ENCODE assay signal across 14 cellular contexts in genomic region chr3:114974387-114974786, GRCh38.
DNase-seq lines count a peak whose midpoint lies in the region; ATAC-seq and TF ChIP-seq lines count a peak whose summit lies in the region.
"Had no signal": no experiment of that assay in that cellular context is flagged by ENCODE, and none has a peak within 500 bp of the region (broad histone marks: within the 10 kb centered on the region; RNA-seq: fewer than 3 reads in every experiment).

No MANE protein-coding gene starts in this region.

- H3K36me3 ChIP-seq in mucosa of descending colon (ENCODE audit: low read depth), result no peaks in the 10 kb centered on the region
- H3K36me3 ChIP-seq: Peyer's patch, thyroid gland had no signal

- CTCF ChIA-PET in activated CD4-positive, alpha-beta T cell treated with anti-CD3 and anti-CD28 coated beads for 36 hours (lab: Charles Lee), result no interaction called here

- peaks cover 3% of the 10 kb centered on the region for H3K4me1 Mint-ChIP-seq in activated CD4-positive, alpha-beta T cell treated with anti-CD3 and anti-CD28 coated beads for 36 hours
- H3K4me1 Mint-ChIP-seq in activated T-helper 17 cell treated with anti-CD3 and anti-CD28 coated beads, Interleukin-2, amount 50 U/mL, for 72 hours, result no peaks in the 10 kb centered on the region

- H3K36me3 Mint-ChIP-seq in activated CD4-positive, alpha-beta T cell treated with anti-CD3 and anti-CD28 coated beads for 36 hours (ENCODE audit: low read depth), result peaks cover 7% of the 10 kb centered on the region
- peaks cover 29% of the 10 kb centered on the region for H3K36me3 Mint-ChIP-seq in activated T-helper 17 cell treated with anti-CD3 and anti-CD28 coated beads, Interleukin-2, amount 50 U/mL, for 72 hours (ENCODE audit: low read depth)
- H3K36me3 Mint-ChIP-seq: natural killer cell had no signal

- ATAC-seq in activated CD4-positive, alpha-beta T cell treated with anti-CD3 and anti-CD28 coated beads for 36 hours, result peak; percentile 77
- ATAC-seq in GM21528 (IDR thresholded peaks at IDR 0.05; ENCODE audit: low FRiP score, unreplicated experiment), result peak; percentile 97
- ATAC-seq in HG03060 (IDR thresholded peaks at IDR 0.05; ENCODE audit: low read depth, unreplicated experiment), result peak; percentile 79
- peak; percentile 84 for ATAC-seq in activated T-helper 17 cell treated with anti-CD3 and anti-CD28 coated beads, Interleukin-2, amount 50 U/mL, for 72 hours (replicated peaks)
- no peak for ATAC-seq in mucosa of descending colon
- ATAC-seq: natural killer cell had no signal

- DNase-seq in activated CD4-positive, alpha-beta T cell treated with anti-CD3 and anti-CD28 coated beads for 36 hours, result no peak
- DNase-seq in activated CD4-positive, alpha-beta T cell treated with anti-CD3 and anti-CD28 coated beads for 48 hours, result no peak
- no peak for DNase-seq in SHP77 (lab: John Stamatoyannopoulos, UW)
- DNase-seq in mucosa of descending colon, result no peak
- no peak for DNase-seq in NCI-H526 treated with DMSO at 0.1 percent for 48 hours (lab: John Stamatoyannopoulos, UW)
- DNase-seq: 8988T; aorta; effector CD4-positive, alpha-beta T cell; natural killer cell; Peyer's patch; thyroid gland had no signal

- no peak overlapping the region for H3K4me3 Mint-ChIP-seq in activated CD4-positive, alpha-beta T cell treated with anti-CD3 and anti-CD28 coated beads for 36 hours
- no peak overlapping the region for H3K4me3 Mint-ChIP-seq in activated T-helper 17 cell treated with anti-CD3 and anti-CD28 coated beads, Interleukin-2, amount 50 U/mL, for 72 hours
- H3K4me3 Mint-ChIP-seq: natural killer cell had no signal

- intact Hi-C loops in activated CD4-positive, alpha-beta T cell treated with anti-CD3 and anti-CD28 coated beads for 36 hours (cut with DNase I, micrococcal nuclease), result no loop called here
- intact Hi-C loops in mucosa of descending colon (cut with DNase I, micrococcal nuclease), result no loop called here

- H3K27me3 Mint-ChIP-seq in activated CD4-positive, alpha-beta T cell treated with anti-CD3 and anti-CD28 coated beads for 36 hours, result no peaks in the 10 kb centered on the region
- H3K27me3 Mint-ChIP-seq in activated T-helper 17 cell treated with anti-CD3 and anti-CD28 coated beads, Interleukin-2, amount 50 U/mL, for 72 hours, result no peaks in the 10 kb centered on the region

- H3K9me3 Mint-ChIP-seq in activated CD4-positive, alpha-beta T cell treated with anti-CD3 and anti-CD28 coated beads for 36 hours (ENCODE audit: low read depth), result no peaks in the 10 kb centered on the region
- no peaks in the 10 kb centered on the region for H3K9me3 Mint-ChIP-seq in activated T-helper 17 cell treated with anti-CD3 and anti-CD28 coated beads, Interleukin-2, amount 50 U/mL, for 72 hours
- H3K9me3 Mint-ChIP-seq: natural killer cell had no signal

- no peak for TF ChIP-seq CTCF in mucosa of descending colon (IDR thresholded peaks at IDR 0.05)

- H3K4me1 ChIP-seq in mucosa of descending colon (ENCODE audit: low read depth), result no peaks in the 10 kb centered on the region
- H3K4me1 ChIP-seq: Peyer's patch had no signal

- no peak overlapping the region for H3K27ac Mint-ChIP-seq in activated CD4-positive, alpha-beta T cell treated with anti-CD3 and anti-CD28 coated beads for 36 hours
- H3K27ac Mint-ChIP-seq in activated T-helper 17 cell treated with anti-CD3 and anti-CD28 coated beads, Interleukin-2, amount 50 U/mL, for 72 hours, result no peak overlapping the region
- H3K27ac Mint-ChIP-seq: natural killer cell had no signal

- H3K4me3 ChIP-seq in mucosa of descending colon, result no peak overlapping the region
- H3K4me3 ChIP-seq: Peyer's patch, thyroid gland had no signal

- POLR2A ChIA-PET in activated CD4-positive, alpha-beta T cell treated with anti-CD3 and anti-CD28 coated beads for 36 hours (lab: Charles Lee), result no interaction called here

- no peaks in the 10 kb centered on the region for H3K9me3 ChIP-seq in mucosa of descending colon
- H3K9me3 ChIP-seq: Peyer's patch, thyroid gland had no signal
